8 cellular contexts compared by ENCODE assay signal in the genomic region with DNA sequence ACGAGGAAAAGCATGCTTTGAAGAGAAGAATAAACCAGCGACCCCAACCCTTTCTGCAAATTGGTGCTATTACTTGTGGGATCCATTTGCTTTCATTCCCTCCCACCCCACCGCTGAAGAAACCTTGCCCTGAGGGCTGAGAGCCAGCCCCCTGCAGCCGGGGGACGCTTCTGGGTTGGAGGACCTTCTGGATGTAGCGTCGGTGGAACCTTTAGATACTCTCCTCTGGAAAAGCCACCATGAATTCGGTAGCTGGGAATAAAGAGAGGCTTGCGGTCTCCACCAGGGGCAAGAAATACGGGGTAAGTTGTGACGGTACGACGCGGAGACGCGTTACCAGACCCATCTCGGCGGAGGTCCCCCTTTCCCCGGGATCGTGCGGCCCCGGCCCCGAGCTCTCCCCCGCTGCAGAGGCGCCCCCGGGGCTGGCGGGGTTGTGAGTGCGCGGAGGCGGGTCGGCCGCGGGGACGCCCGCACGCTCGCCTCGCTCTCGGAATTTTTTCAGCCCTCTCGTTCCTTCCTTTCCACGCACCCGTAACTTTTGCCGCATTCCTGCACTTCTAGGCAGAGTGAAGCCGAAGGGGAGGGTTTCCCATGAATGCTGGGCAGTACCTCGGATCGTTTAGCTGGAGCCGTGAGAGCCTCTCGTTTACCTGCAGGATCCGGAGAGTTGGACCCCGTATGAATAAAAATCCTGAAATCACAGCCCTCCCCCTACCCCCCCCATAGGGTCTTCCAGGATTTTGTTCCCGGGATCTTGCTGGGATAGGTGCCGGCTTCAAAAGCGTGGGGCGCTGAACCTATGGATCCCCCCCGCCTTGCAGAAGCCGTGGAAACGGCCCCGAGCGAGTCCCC. TPM values are rescaled to one million over a fixed set of nuclear protein-coding genes. Genes with fewer than 3 reads are reported as not detected.
DNase-seq lines count a peak whose midpoint lies in the region; ATAC-seq and TF ChIP-seq lines count a peak whose summit lies in the region.

No MANE protein-coding gene starts in this region.

- H3K18ac ChIP-seq in H9 (ENCODE audit: insufficient read length, low read depth, low read length): no peak overlapping the region

- ATAC-seq in HG02885 (IDR thresholded peaks at IDR 0.05; ENCODE audit: poor library complexity, unreplicated experiment): no peak
- ATAC-seq in HG03439 (IDR thresholded peaks at IDR 0.05; ENCODE audit: unreplicated experiment): no peak

- TF ChIP-seq CTCF in CD14-positive monocyte (IDR thresholded peaks at IDR 0.05) (no peak), H9 (conservative IDR thresholded peaks at IDR 0.05) (no peak; the same call in 2 of the 3 replicates)

- H3K4me1 ChIP-seq in H9 (ENCODE audit: insufficient read depth, low read length): no peaks in the 10 kb centered on the region
- H3K4me1 ChIP-seq in endocrine pancreas (ENCODE audit: control insufficient read depth, insufficient read depth, low read length): peaks cover 3% of the 10 kb centered on the region
- peaks cover 0 to 36% of the 10 kb centered on the region in 2 donors for H3K4me1 ChIP-seq in muscle layer of duodenum (ENCODE audit: control insufficient read depth in 1 of 2, insufficient read depth in 2 of 2, low read length in 2 of 2)

- H3K27ac ChIP-seq in H9 (ENCODE audit: insufficient read length, low read depth, low read length) (no peak overlapping the region), muscle layer of duodenum (ENCODE audit: low read length) (no peak overlapping the region)

- H3K23me2 ChIP-seq in H9 (ENCODE audit: insufficient read length, low read depth, low read length, poor library complexity, severe bottlenecking): peaks cover 24% of the 10 kb centered on the region

- H3K27ac Mint-ChIP-seq in CD14-positive monocyte (peak overlapping the region in 1 of 7 donors; percentile 28), H9 (no peak overlapping the region)

- peaks cover 29% of the 10 kb centered on the region for H3K4me1 Mint-ChIP-seq in CD14-positive monocyte
- peaks cover 14 to 23% of the 10 kb centered on the region in 2 experiments for H3K4me1 Mint-ChIP-seq in H9

- H3K27me3 ChIP-seq in H9 (ENCODE audit: insufficient read depth, low read length): peaks cover 23% of the 10 kb centered on the region; the same call in 1 of the 2 replicates
- no peaks in the 10 kb centered on the region for H3K27me3 ChIP-seq in endocrine pancreas (ENCODE audit: control insufficient read depth, insufficient read depth, low read length)
- H3K27me3 ChIP-seq in muscle layer of duodenum (ENCODE audit: low read depth, low read length): no peaks in the 10 kb centered on the region

- no peak overlapping the region for H2AFZ ChIP-seq in H9 (ENCODE audit: low read length)

- H4K5ac ChIP-seq in H9 (ENCODE audit: insufficient read length, low read depth, low read length): no peak overlapping the region

- H3K56ac ChIP-seq in H9 (ENCODE audit: insufficient read length, low read depth, low read length): no peak overlapping the region

- H3K14ac ChIP-seq in H9 (ENCODE audit: insufficient read depth, low read length): no peak overlapping the region; the same call in 1 of the 2 replicates

- no peak overlapping the region for H2BK5ac ChIP-seq in H9 (ENCODE audit: insufficient read length, low read length)

- H3K4ac ChIP-seq in H9 (ENCODE audit: low read depth, low read length): no peak overlapping the region

- H3K79me1 ChIP-seq in H9 (ENCODE audit: insufficient read depth, low read depth, low read length, poor library complexity, severe bottlenecking): no peaks in the 10 kb centered on the region

- H4K8ac ChIP-seq in H9 (replicated peaks; ENCODE audit: insufficient read length, low read depth, low read length): no peak overlapping the region

- no peak overlapping the region for H4K91ac ChIP-seq in H9 (ENCODE audit: insufficient read length, low read depth, low read length)

- H3K4me2 ChIP-seq in H9 (ENCODE audit: insufficient read depth, insufficient read length, low read length): peak overlapping the region; percentile 81

- no peak overlapping the region for H2BK12ac ChIP-seq in H9 (ENCODE audit: insufficient read length, low read depth, low read length)

- H3T11ph ChIP-seq in H9 (ENCODE audit: low read length): no peak overlapping the region

- no peak overlapping the region for H3K9ac ChIP-seq in H9 (ENCODE audit: extremely low read depth, insufficient read length, low read length)
- peak overlapping the region; percentile 44 for H3K9ac ChIP-seq in endocrine pancreas (ENCODE audit: control insufficient read depth, insufficient read depth, low read length)

- H3K27me3 Mint-ChIP-seq in CD14-positive monocyte (ENCODE audit: low read depth in 3 of 3): peaks cover 77 to 97% (median 77%) of the 10 kb centered on the region in 3 donors
- peaks cover 93% of the 10 kb centered on the region for H3K27me3 Mint-ChIP-seq in H9 (ENCODE audit: low read depth)

- peak overlapping the region; percentile 77 to 92 for H3K4me3 Mint-ChIP-seq in CD14-positive monocyte
- peak overlapping the region; percentile 58 to 84 for H3K4me3 Mint-ChIP-seq in H9

- intact Hi-C loops in CD14-positive monocyte (cut with micrococcal nuclease): loop anchor here (2.0 to 10.0 kb wide), 2 partner anchors 849 to 1289 kb away; no protein-coding TSS in a partner anchor

- no peak overlapping the region for H3K23ac ChIP-seq in H9 (ENCODE audit: insufficient read length, low read depth, low read length)

- H4K20me1 ChIP-seq in H9 (ENCODE audit: control insufficient read depth, insufficient read depth, insufficient read length): no peaks in the 10 kb centered on the region

- no peaks in the 10 kb centered on the region for H3K36me3 Mint-ChIP-seq in CD14-positive monocyte
- no peaks in the 10 kb centered on the region for H3K36me3 Mint-ChIP-seq in H9 (ENCODE audit: insufficient read depth in 1 of 3, low read depth in 3 of 3)

- no peak for DNase-seq in CD14-positive monocyte (ENCODE audit: low spot score)
- DNase-seq in H9: peak; percentile 49
- DNase-seq in SK-N-DZ (ENCODE audit: low spot score): peak; percentile 59
- DNase-seq in mesenteric fat pad (ENCODE audit: low spot score): no peak

- no peak overlapping the region for H2BK15ac ChIP-seq in H9 (ENCODE audit: low read depth, low read length)

- no peaks in the 10 kb centered on the region for H3K36me3 ChIP-seq in endocrine pancreas (ENCODE audit: control insufficient read depth, insufficient read depth, low read length)
- H3K36me3 ChIP-seq in muscle layer of duodenum (ENCODE audit: control insufficient read depth in 1 of 2, insufficient read depth in 2 of 2, low read length in 2 of 2): no peaks in the 10 kb centered on the region

- H2AK5ac ChIP-seq in H9 (ENCODE audit: insufficient read length, low read length): no peak overlapping the region

- H2BK20ac ChIP-seq in H9 (ENCODE audit: low read depth, low read length, poor library complexity, severe bottlenecking): no peak overlapping the region

- H3K4me3 ChIP-seq in endocrine pancreas (ENCODE audit: control insufficient read depth, insufficient read depth, low read length): peak overlapping the region; percentile 66
- H3K4me3 ChIP-seq in muscle layer of duodenum (ENCODE audit: low read depth in 1 of 2, low read length in 2 of 2): peak overlapping the region; percentile 57 to 76

- H3K9me3 ChIP-seq in H9 (ENCODE audit: control insufficient read depth, low read depth, low read length) (no peaks in the 10 kb centered on the region), endocrine pancreas (ENCODE audit: control insufficient read depth, low read length) (no peaks in the 10 kb centered on the region), muscle layer of duodenum (ENCODE audit: control insufficient read depth in 1 of 2, low read length in 2 of 2) (no peaks in the 10 kb centered on the region)

- H3K79me2 ChIP-seq in H9 (ENCODE audit: insufficient read depth, low read length): no peaks in the 10 kb centered on the region

- peaks cover 0 to 24% (median 11%) of the 10 kb centered on the region in 7 donors for H3K9me3 Mint-ChIP-seq in CD14-positive monocyte
- H3K9me3 Mint-ChIP-seq in H9: no peaks in the 10 kb centered on the region; a peak in 1 of 5 replicates

- no peak overlapping the region for H2BK120ac ChIP-seq in H9 (ENCODE audit: low read depth, low read length, poor library complexity, severe bottlenecking)

- whole genome bisulfite sequencing in H9 (ENCODE audit: extremely low coverage, insufficient read length, low lambda C conversion rate): no CpG with 5 or more reads among the region's 59 CpGs

RNA-seq across cellular contexts. Expression of a gene that starts 0.6 kb away (rescaled TPM):
- polyA plus RNA-seq in CD14-positive monocyte: under 1 TPM in 1 of 2 donors, not detected in 1; 0.01 TPM
- total RNA-seq in H9 (2021): 0.13 and 0.20 TPM in 2 replicates
- 7.3 and 7.5 TPM in 2 replicates for polyA plus RNA-seq in SK-N-DZ (2014; cell fraction: cytosol; rRNA removed)
- polyA plus RNA-seq in SK-N-DZ (2014; cell fraction: nucleus; rRNA removed): 2.7 and 4.9 TPM in 2 replicates
- 0.32 TPM for total RNA-seq in mesenteric fat pad

Comparison
In these comparisons a context has a peak if more than half of its experiments do, and no peak if none do; other contexts are left out.
1. DNase-seq: peak in H9 (single experiment) and SK-N-DZ (single experiment); none in CD14-positive monocyte (single experiment) and mesenteric fat pad (single experiment).